Comparison of ENCODE assay signal across 8 cellular contexts in the genomic region with DNA sequence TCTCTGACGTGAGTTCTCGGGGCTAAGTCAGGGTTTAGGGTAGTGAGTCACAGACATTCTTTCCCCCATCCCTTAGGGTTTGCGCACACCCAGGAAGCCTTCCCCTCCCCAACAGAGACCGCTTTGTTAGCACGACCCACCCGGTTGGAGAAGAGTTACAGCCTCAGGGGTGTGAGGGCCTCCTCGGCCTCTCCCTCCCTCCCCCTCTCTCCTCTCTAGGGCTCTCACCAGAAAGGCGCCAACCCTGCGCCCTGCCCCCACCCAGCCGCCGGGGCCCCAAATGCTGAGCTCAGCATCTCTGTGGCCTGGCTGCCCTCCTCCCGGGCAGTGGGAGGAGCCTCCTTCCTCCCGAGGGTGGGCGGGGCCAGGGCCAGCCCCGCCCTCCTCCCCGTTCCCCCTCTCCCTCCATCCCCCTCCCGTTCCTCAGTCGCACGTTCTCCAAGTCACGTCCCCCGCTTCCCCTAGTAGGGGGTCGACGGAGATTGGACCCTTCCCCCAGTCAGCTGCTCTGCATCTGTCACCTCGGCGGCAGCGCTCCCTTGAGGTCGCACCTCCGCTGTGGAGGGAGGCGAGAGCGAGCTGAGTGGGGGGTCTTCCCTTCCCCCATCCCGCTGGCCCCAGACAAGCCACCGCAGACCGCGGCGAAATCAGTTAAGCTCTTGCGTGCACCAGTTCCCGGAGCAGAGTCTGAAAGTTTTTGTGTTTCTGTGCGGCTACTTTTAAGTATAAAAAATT. TPM values are rescaled to one million over a fixed set of nuclear protein-coding genes. Genes with fewer than 3 reads are reported as not detected.
DNase-seq lines count a peak whose midpoint lies in the region; TF ChIP-seq lines count a peak whose summit lies in the region.

No MANE protein-coding gene starts in this region.

- no peaks in the 10 kb centered on the region; the same call in 1 of the 2 replicates for H3K27me3 Mint-ChIP-seq in H9 (ENCODE audit: low read depth)
- no peaks in the 10 kb centered on the region for H3K27me3 Mint-ChIP-seq in T-helper 2 cell treated with Interferon-gamma antibody and Interleukin-4, amounts not matched to agents 5 μg/mL and 100 μg/mL, for 36 hours (ENCODE audit: low read depth)

- CTCF ChIA-PET in GM10248 (lab: Yijun Ruan, JAX) = interaction anchor here (0.7 to 3.3 kb wide), 17 partner anchors 8 to 212 kb away, joined by 3 to 18 read pairs (median 3); a partner anchor contains a TSS

- no peak overlapping the region for H2BK20ac ChIP-seq in H9 (ENCODE audit: low read depth, low read length, poor library complexity, severe bottlenecking)

- TF ChIP-seq CTCF in GM10248 (IDR thresholded peaks at IDR 0.05; ENCODE audit: control extremely low read depth, extremely low read depth, low read depth, missing control alignments) (peak; percentile 20), H9 (conservative IDR thresholded peaks at IDR 0.05) (peak; percentile 28; the same call in 2 of the 3 replicates), ascending aorta (IDR thresholded peaks at IDR 0.05) (no peak), hepatocyte (IDR thresholded peaks at IDR 0.05; ENCODE audit: poor library complexity) (no peak), retinal pigment epithelial cell (conservative IDR thresholded peaks at IDR 0.05; ENCODE audit: low read depth, low read length) (peak; percentile 18)

- no peaks in the 10 kb centered on the region for H3K36me3 Mint-ChIP-seq in H9 (ENCODE audit: insufficient read depth in 1 of 3, low read depth in 3 of 3)
- H3K36me3 Mint-ChIP-seq in T-helper 2 cell treated with Interferon-gamma antibody and Interleukin-4, amounts not matched to agents 5 μg/mL and 100 μg/mL, for 36 hours (ENCODE audit: low read depth) = no peaks in the 10 kb centered on the region

- POLR2A ChIA-PET in GM10248 (lab: Yijun Ruan, JAX) = interaction anchor here (0.7 to 3.6 kb wide), 5 partner anchors 11 to 41 kb away, joined by 3 to 50 read pairs (median 3); a partner anchor contains a TSS

- H3K23ac ChIP-seq in H9 (ENCODE audit: insufficient read length, low read depth, low read length) = no peak overlapping the region

- DNase-seq in GM10248 (ENCODE audit: extremely low spot score) (peak; percentile 89), H9 (peak; percentile 97), MG63 (peak; percentile 64), ascending aorta (ENCODE audit: low spot score in 2 of 2) (peak; percentile 58 to 89), hepatocyte (ENCODE audit: low spot score) (peak; percentile 96), retinal pigment epithelial cell (ENCODE audit: low read depth) (peak; percentile 89), middle frontal gyrus (ENCODE audit: extremely low spot score, low spot score) (no peak)
- DNase-seq in T-helper 2 cell treated with Interferon-gamma antibody and Interleukin-4, amounts not matched to agents 5 μg/mL and 100 μg/mL, for 36 hours (ENCODE audit: low spot score) = peak; percentile 87

- no peak overlapping the region for H3T11ph ChIP-seq in H9 (ENCODE audit: low read length)

- H4K20me1 ChIP-seq in H9 (ENCODE audit: control insufficient read depth, insufficient read depth, insufficient read length) (no peaks in the 10 kb centered on the region), hepatocyte (ENCODE audit: insufficient read depth, poor library complexity, severe bottlenecking) (no peaks in the 10 kb centered on the region)

- peak overlapping the region; percentile 65 to 81 for H3K4me3 Mint-ChIP-seq in H9
- peak overlapping the region; percentile 90 for H3K4me3 Mint-ChIP-seq in T-helper 2 cell treated with Interferon-gamma antibody and Interleukin-4, amounts not matched to agents 5 μg/mL and 100 μg/mL, for 36 hours

- H3K9me3 ChIP-seq in H9 (ENCODE audit: control insufficient read depth, low read depth, low read length) = no peaks in the 10 kb centered on the region
- H3K9me3 ChIP-seq in MG63 = no peaks in the 10 kb centered on the region
- H3K9me3 ChIP-seq in ascending aorta = no peaks in the 10 kb centered on the region
- no peaks in the 10 kb centered on the region for H3K9me3 ChIP-seq in hepatocyte (ENCODE audit: low read depth)

- intact Hi-C loops in ascending aorta (cut with DNase I) = loop anchor here (1.0 kb wide), 1 partner anchor 12 kb away; no protein-coding TSS in a partner anchor

- H3K27ac ChIP-seq in H9 (ENCODE audit: insufficient read length, low read depth, low read length) = peak overlapping the region; percentile 62
- H3K27ac ChIP-seq in ascending aorta = peak overlapping the region; percentile 80 to 91
- peak overlapping the region; percentile 92 for H3K27ac ChIP-seq in hepatocyte

- H3K18ac ChIP-seq in H9 (ENCODE audit: insufficient read length, low read depth, low read length) = peak overlapping the region; percentile 93

- H3K36me3 ChIP-seq in MG63 (no peaks in the 10 kb centered on the region), ascending aorta (no peaks in the 10 kb centered on the region), hepatocyte (replicated peaks; ENCODE audit: insufficient read depth, low read depth) (no peaks in the 10 kb centered on the region)

- no peak overlapping the region for H3K56ac ChIP-seq in H9 (ENCODE audit: insufficient read length, low read depth, low read length)

- H3K9ac ChIP-seq in H9 (ENCODE audit: extremely low read depth, insufficient read length, low read length) = peak overlapping the region; percentile 17

- H3K4me3 ChIP-seq in MG63 (peak overlapping the region; percentile 51), ascending aorta (peak overlapping the region; percentile 48 to 74), hepatocyte (no peak overlapping the region), retinal pigment epithelial cell (ENCODE audit: low read length) (peak overlapping the region; percentile 59)

- no peaks in the 10 kb centered on the region for H3K9me2 ChIP-seq in hepatocyte (replicated peaks; ENCODE audit: insufficient read depth)

- H3K4me1 Mint-ChIP-seq in H9 = peaks cover 56 to 68% of the 10 kb centered on the region in 2 experiments
- peaks cover 51% of the 10 kb centered on the region for H3K4me1 Mint-ChIP-seq in T-helper 2 cell treated with Interferon-gamma antibody and Interleukin-4, amounts not matched to agents 5 μg/mL and 100 μg/mL, for 36 hours (ENCODE audit: low read depth)

- WGBS in H9 (ENCODE audit: extremely low coverage, insufficient read length, low lambda C conversion rate) = no CpG with 5 or more reads among the region's 38 CpGs
- 4% methylated on average over 23 of the region's 38 CpGs for WGBS in hepatocyte (ENCODE audit: low lambda C conversion rate, missing lambda C conversion rate)

- H2BK120ac ChIP-seq in H9 (ENCODE audit: low read depth, low read length, poor library complexity, severe bottlenecking) = peak overlapping the region; percentile 74

- H4K5ac ChIP-seq in H9 (ENCODE audit: insufficient read length, low read depth, low read length) = no peak overlapping the region

- H3K79me2 ChIP-seq in H9 (ENCODE audit: insufficient read depth, low read length) (no peaks in the 10 kb centered on the region), hepatocyte (no peaks in the 10 kb centered on the region)

- H2AFZ ChIP-seq in H9 (ENCODE audit: low read length) = no peak overlapping the region
- peak overlapping the region; percentile 25 for H2AFZ ChIP-seq in hepatocyte

- no peak overlapping the region for H2BK15ac ChIP-seq in H9 (ENCODE audit: low read depth, low read length)

- H3K79me1 ChIP-seq in H9 (ENCODE audit: insufficient read depth, low read depth, low read length, poor library complexity, severe bottlenecking) = no peaks in the 10 kb centered on the region

- peaks cover 4% of the 10 kb centered on the region for H3K23me2 ChIP-seq in H9 (ENCODE audit: insufficient read length, low read depth, low read length, poor library complexity, severe bottlenecking)

- no peak overlapping the region for H3K4ac ChIP-seq in H9 (ENCODE audit: low read depth, low read length)

- peak overlapping the region; percentile 23 for H4K91ac ChIP-seq in H9 (ENCODE audit: insufficient read length, low read depth, low read length)

- H2BK12ac ChIP-seq in H9 (ENCODE audit: insufficient read length, low read depth, low read length) = no peak overlapping the region

- H3K4me1 ChIP-seq in H9 (ENCODE audit: insufficient read depth, low read length) (peaks cover 17% of the 10 kb centered on the region), ascending aorta (peaks cover 28 to 42% of the 10 kb centered on the region in 2 donors), hepatocyte (ENCODE audit: insufficient read depth) (peaks cover 45% of the 10 kb centered on the region)

- peak overlapping the region; percentile 98 to 99 (median 99) for H3K27ac Mint-ChIP-seq in H9
- H3K27ac Mint-ChIP-seq in T-helper 2 cell treated with Interferon-gamma antibody and Interleukin-4, amounts not matched to agents 5 μg/mL and 100 μg/mL, for 36 hours = peak overlapping the region; percentile 97

- H2AK5ac ChIP-seq in H9 (ENCODE audit: insufficient read length, low read length) = no peak overlapping the region

- H3K4me2 ChIP-seq in H9 (ENCODE audit: insufficient read depth, insufficient read length, low read length) (peak overlapping the region; percentile 40), hepatocyte (peak overlapping the region; percentile 80)

- peak overlapping the region; percentile 36 for H2BK5ac ChIP-seq in H9 (ENCODE audit: insufficient read length, low read length)

- no peaks in the 10 kb centered on the region; a peak in 1 of 5 replicates for H3K9me3 Mint-ChIP-seq in H9
- no peaks in the 10 kb centered on the region for H3K9me3 Mint-ChIP-seq in T-helper 2 cell treated with Interferon-gamma antibody and Interleukin-4, amounts not matched to agents 5 μg/mL and 100 μg/mL, for 36 hours

- H4K8ac ChIP-seq in H9 (replicated peaks; ENCODE audit: insufficient read length, low read depth, low read length) = no peak overlapping the region

- peak overlapping the region; percentile 77; the same call in 1 of the 2 replicates for H3K14ac ChIP-seq in H9 (ENCODE audit: insufficient read depth, low read length)

- H3K27me3 ChIP-seq in H9 (ENCODE audit: insufficient read depth, low read length) (no peaks in the 10 kb centered on the region), MG63 (no peaks in the 10 kb centered on the region), ascending aorta (no peaks in the 10 kb centered on the region), hepatocyte (no peaks in the 10 kb centered on the region)

RNA-seq across cellular contexts. Expression of a gene that starts 13.0 kb away (rescaled TPM):
- total RNA-seq in H9 (2021) = 82.9 and 84.0 TPM in 2 replicates
- 260 and 266 TPM in 2 replicates for total RNA-seq in MG63 (2014; rRNA removed; shearing (Covaris generic); ENCODE audit: low replicate concordance)
- total RNA-seq in ascending aorta = 394 TPM
- total RNA-seq in hepatocyte = 162 and 165 TPM in 2 replicates
- 189 and 235 TPM in 2 replicates for polyA plus RNA-seq in hepatocyte

RNA-seq across cellular contexts. Expression of a gene that starts 44.7 kb away (rescaled TPM):
- total RNA-seq in H9 (2021) (36.9 and 41.2 TPM in 2 replicates), ascending aorta (5.5 TPM), hepatocyte (38.7 and 43.3 TPM in 2 replicates)
- total RNA-seq in MG63 (2014; rRNA removed; shearing (Covaris generic); ENCODE audit: low replicate concordance) = 12.6 and 28.1 TPM in 2 replicates
- 25.2 and 31.8 TPM in 2 replicates for polyA plus RNA-seq in hepatocyte

RNA-seq across cellular contexts. Expression of a gene that starts 44.9 kb away (rescaled TPM):
- total RNA-seq in H9 (2021) (66.6 and 73.8 TPM in 2 replicates), ascending aorta (22.8 TPM), hepatocyte (109 and 117 TPM in 2 replicates)
- total RNA-seq in MG63 (2014; rRNA removed; shearing (Covaris generic); ENCODE audit: low replicate concordance) = 61.1 and 141 TPM in 2 replicates
- polyA plus RNA-seq in hepatocyte = 118 and 131 TPM in 2 replicates

Comparison
In these comparisons a context has a peak if more than half of its experiments do, and no peak if none do; other contexts are left out.
1. CTCF ChIP-seq: peak in GM10248 (single experiment), H9 (single experiment) and retinal pigment epithelial cell (single experiment); none in ascending aorta (0 of 3) and hepatocyte (single experiment).
2. Peak in every context shown above with its lines, with median percentiles within 50 percentile points of each other: H3K27ac ChIP-seq.